8 cellular contexts compared by ENCODE assay signal in genomic region chr3:8622873-8623725, GRCh38.
DNase-seq lines count a peak whose midpoint lies in the region; ATAC-seq and TF ChIP-seq lines count a peak whose summit lies in the region.

No MANE protein-coding gene starts in this region.

- in situ Hi-C loops in GM13976 (cut with MboI; ENCODE audit: low sequenced_read_pairs, unreplicated experiment): loop anchor here (10.0 kb wide), 1 partner anchor 168 kb away; no protein-coding TSS in a partner anchor

- ATAC-seq in HG02763 (IDR thresholded peaks at IDR 0.05; ENCODE audit: unreplicated experiment): peak; percentile 86
- ATAC-seq in activated CD4-positive, CD25-positive, alpha-beta regulatory T cell treated with anti-CD3 and anti-CD28 coated beads, Interleukin-2, amount 50 U/mL, for 24 hours: peak; percentile 62 to 71

- DNase-seq in AG09319 (ENCODE audit: extremely low read depth, low read depth): peak; percentile 22
- DNase-seq in GM13976 (ENCODE audit: low spot score): peak; percentile 85
- DNase-seq in NCI-H1092 (lab: John Stamatoyannopoulos, UW): peak; percentile 20
- peak; percentile 76 for DNase-seq in epidermal melanocyte (ENCODE audit: insufficient read length, low spot score)
- peak; percentile 59 for DNase-seq in midbrain (lab: John Stamatoyannopoulos, UW)
- DNase-seq in stromal cell of bone marrow (ENCODE audit: low read depth): peak; percentile 27

- peak; percentile 93 for TF ChIP-seq CTCF in AG09319 (IDR thresholded peaks at IDR 0.05; ENCODE audit: low read depth, low read length)
- TF ChIP-seq CTCF in GM13976 (IDR thresholded peaks at IDR 0.05; ENCODE audit: borderline replicate concordance, control extremely low read depth, extremely low read depth, insufficient read depth, missing control alignments): peak; percentile 83

Comparison
In these comparisons a context has a peak if more than half of its experiments do, and no peak if none do; other contexts are left out.
1. Peak in every context shown above with its lines: DNase-seq and ATAC-seq.
2. DNase-seq: peak in every context shown above with its lines; median percentile 85 in GM13976; 76 in epidermal melanocyte; 59 in midbrain; 27 in stromal cell of bone marrow; 22 in AG09319; 20 in NCI-H1092.